ENCODE assay signal across 8 cellular contexts in genomic region chr19:3500429-3501101, GRCh38. TPM values are rescaled to one million over a fixed set of nuclear protein-coding genes. Genes with fewer than 3 reads are reported as not detected.
DNase-seq lines count a peak whose midpoint lies in the region; ATAC-seq and TF ChIP-seq lines count a peak whose summit lies in the region.

Gene DOHH, minus strand, starts transcription at chr19:3500674. Its CDS starts 3,860 bp downstream, at chr19:3496814.

- peak within 1 kb of the TSS; percentile 86 for H3K9ac ChIP-seq in PC-3 (ENCODE audit: low read length)

- H4K20me1 ChIP-seq in PC-3 (ENCODE audit: low read length), result no peaks in the 10 kb centered on the region

- peaks cover 33% of the 10 kb centered on the region for H3K79me2 ChIP-seq in PC-3 (ENCODE audit: low read length)

- peak within 1 kb of the TSS; percentile 72 for H2AFZ ChIP-seq in PC-3 (ENCODE audit: low read length)

- H3K9me3 ChIP-seq in PC-3 (ENCODE audit: low read length), result no peaks in the 10 kb centered on the region

- no peaks in the 10 kb centered on the region; the same call in 1 of the 2 replicates for H3K36me3 ChIP-seq in PC-3 (ENCODE audit: low read depth, low read length)

- TF ChIP-seq CTCF in PC-3 (conservative IDR thresholded peaks at IDR 0.05; ENCODE audit: low read depth, low read length) (no peak), epithelial cell of proximal tubule (conservative IDR thresholded peaks at IDR 0.05; ENCODE audit: low read depth, low read length) (no peak)

- H3K4me1 ChIP-seq in PC-3 (ENCODE audit: insufficient read depth, low read length), result peaks cover 13% of the 10 kb centered on the region

- peak; percentile 77 for ATAC-seq in GM21529 (IDR thresholded peaks at IDR 0.05; ENCODE audit: unreplicated experiment)
- ATAC-seq in PC-3, result peak; percentile 94

- no TSS peak for BruUV-seq in PC-3 (replicated peaks; lab: Mats Ljungman, UMichigan)

- peak; percentile 82 for TF ChIP-seq EP300 in Ishikawa (IDR thresholded peaks at IDR 0.05; ENCODE audit: borderline replicate concordance)

- POLR2A ChIA-PET in PC-3 (lab: Charles Lee; ENCODE audit: unreplicated experiment), result interaction anchor here (0.6 kb wide), 1 partner anchor 58 kb away, joined by 3 read pairs; no protein-coding TSS in a partner anchor

- H3K4me3 ChIP-seq in PC-3 (ENCODE audit: low read length), result peak within 1 kb of the TSS; percentile 98
- peak within 1 kb of the TSS; percentile 92 for H3K4me3 ChIP-seq in epithelial cell of proximal tubule (ENCODE audit: low read depth, low read length)

- peak within 1 kb of the TSS; percentile 81 for H3K4me2 ChIP-seq in PC-3 (ENCODE audit: low read length)

- no peaks in the 10 kb centered on the region for H3K27me3 ChIP-seq in PC-3 (ENCODE audit: low read length)

- no peak for TF ChIP-seq RAD21 in Ishikawa (IDR thresholded peaks at IDR 0.05; ENCODE audit: low read depth)

- no peaks in the 10 kb centered on the region for H3K9me2 ChIP-seq in PC-3 (replicated peaks; ENCODE audit: low read length)

- intact Hi-C loops in PC-3 (cut with micrococcal nuclease), result no loop called here

- CTCF ChIA-PET in PC-3 (lab: Charles Lee), result no interaction called here

- peak within 1 kb of the TSS; percentile 68 for H3K27ac ChIP-seq in PC-3 (ENCODE audit: low read length)

- no peaks in the 10 kb centered on the region for H3F3A ChIP-seq in PC-3 (ENCODE audit: low read length, unreplicated experiment)

- DNase-seq in DMS 273 treated with DMSO at 0.1 percent for 48 hours (lab: John Stamatoyannopoulos, UW), result peak; percentile 94
- peak; percentile 94 for DNase-seq in PC-3
- peak; percentile 93 for DNase-seq in activated T-cell treated with anti-CD3 and anti-CD28 coated beads for 48 hours (ENCODE audit: low read depth)
- peak; percentile 79 for DNase-seq in epithelial cell of proximal tubule (ENCODE audit: low read depth)
- peak; percentile 96 for DNase-seq in mucosa of gallbladder (ENCODE audit: low spot score)
- DNase-seq in stimulated activated CD8-positive, alpha-beta memory T cell treated with anti-CD3 and anti-CD28 coated beads, Interleukin-4, amount 100 ng/mL, for 4 hours (ENCODE audit: low read depth in 2 of 2, low spot score in 1 of 2), result peak; percentile 92 to 93

TF ChIP-seq in Ishikawa, 13 proteins besides CTCF, POLR2A, EP300 and RAD21:
- TF ChIP-seq NFIC (IDR thresholded peaks at IDR 0.05) (peak; percentile 33; the same call in 1 of the 2 replicates), ZBTB7A (IDR thresholded peaks at IDR 0.05; ENCODE audit: low read depth) (no peak), EGR1 (IDR thresholded peaks at IDR 0.05) (peak; percentile 40; the same call in 1 of the 2 replicates), FOXM1 (IDR thresholded peaks at IDR 0.05; ENCODE audit: borderline replicate concordance, low read depth) (0 out of 2 replicates have a peak, but pooled peaks have one; percentile 33), CREB1 (IDR thresholded peaks at IDR 0.05; ENCODE audit: low read depth) (no peak), TEAD4 (IDR thresholded peaks at IDR 0.05) (no peak), CEBPB (IDR thresholded peaks at IDR 0.05) (no peak), MAX (IDR thresholded peaks at IDR 0.05) (peak; percentile 96), USF1 (IDR thresholded peaks at IDR 0.05) (peak; percentile 100), YY1 (IDR thresholded peaks at IDR 0.05; ENCODE audit: low read depth) (peak; percentile 99), REST (IDR thresholded peaks at IDR 0.05; ENCODE audit: low read depth) (0 out of 2 replicates have a peak, but pooled peaks have one; percentile 23), TAF1 (IDR thresholded peaks at IDR 0.05; ENCODE audit: low read depth) (peak; percentile 100), TCF12 (IDR thresholded peaks at IDR 0.05; ENCODE audit: low read depth) (peak; percentile 61; the same call in 1 of the 2 replicates)
TF ChIP-seq in Ishikawa: peak in this region for 9.

RNA-seq across cellular contexts. Expression of gene DOHH, which starts in this region (rescaled TPM):
- total RNA-seq in PC-3 (2014; rRNA removed) (51.4 and 58.3 TPM in 2 replicates), epithelial cell of proximal tubule (28.1 and 36.7 TPM in 2 replicates), mucosa of gallbladder (11.6 TPM)

Comparison
In these comparisons a context has a peak if more than half of its experiments do, and no peak if none do; other contexts are left out.
1. Peak in every context shown above with its lines: DNase-seq, ATAC-seq, H3K4me3 ChIP-seq and H3K27ac ChIP-seq.